ENCODE assay signal across 1 cellular context in genomic region chr4:8468746-8469535, GRCh38.
TF ChIP-seq lines count a peak whose summit lies in the region.

No MANE protein-coding gene starts in this region.

TF ChIP-seq in K562, 482 proteins besides CTCF, POLR2A, EP300 and RAD21 (continued from another document):
- no peak for TF ChIP-seq ETS1 (conservative IDR thresholded peaks at IDR 0.05; ENCODE audit: control insufficient read depth, low read depth, low read length)
- TF ChIP-seq ATF3 (IDR thresholded peaks at IDR 0.05) = no peak
- TF ChIP-seq ATF3 (CRISPR knock-in tag; conservative IDR thresholded peaks at IDR 0.05) = peak; percentile 46; the same call in 1 of the 2 replicates
- peak; percentile 36; the same call in 1 of the 2 replicates for TF ChIP-seq JUND (IDR thresholded peaks at IDR 0.05; ENCODE audit: borderline replicate concordance, low read depth, low read length)
- peak; percentile 41; the same call in 1 of the 3 replicates for TF ChIP-seq JUND (tag; IDR thresholded peaks at IDR 0.05; ENCODE audit: borderline replicate concordance, low read depth, low read length)
- peak; percentile 86 for TF ChIP-seq CC2D1A (IDR thresholded peaks at IDR 0.05)
- peak; percentile 86 for TF ChIP-seq ETV1 (tag; conservative IDR thresholded peaks at IDR 0.05; ENCODE audit: low read depth)
- TF ChIP-seq CTBP1 (IDR thresholded peaks at IDR 0.05; ENCODE audit: borderline replicate concordance) = peak; percentile 44; the same call in 1 of the 2 replicates
- TF ChIP-seq RCOR1 (IDR thresholded peaks at IDR 0.05; ENCODE audit: borderline replicate concordance in 1 of 2, low read depth in 2 of 2, low read length in 2 of 2) = peak in 1 of 2 experiments; percentile 74; a peak in 1 of 4 replicates
- TF ChIP-seq CCAR2 (IDR thresholded peaks at IDR 0.05; ENCODE audit: low read depth, low read length) = no peak
- TF ChIP-seq ZSCAN32 (CRISPR knock-in tag; IDR thresholded peaks at IDR 0.05) = no peak
- TF ChIP-seq BRD9 (IDR thresholded peaks at IDR 0.05; ENCODE audit: low read depth, partially characterized antibody) = peak; percentile 37
- TF ChIP-seq SMAD4 (CRISPR knock-in tag; conservative IDR thresholded peaks at IDR 0.05) = peak; percentile 68
- TF ChIP-seq MAZ (CRISPR knock-in tag; conservative IDR thresholded peaks at IDR 0.05 in 1 of 2, IDR thresholded peaks at IDR 0.05 in 1 of 2) = peak in 1 of 2 experiments; percentile 93; a peak in 2 of 4 replicates
- no peak for TF ChIP-seq PRPF4 (IDR thresholded peaks at IDR 0.05; ENCODE audit: insufficient read depth, low read depth, low read length, poor library complexity, severe bottlenecking)
- no peak for TF ChIP-seq TCF7L2 (IDR thresholded peaks at IDR 0.05; ENCODE audit: low read depth, low read length)
- TF ChIP-seq, protein P1, sequence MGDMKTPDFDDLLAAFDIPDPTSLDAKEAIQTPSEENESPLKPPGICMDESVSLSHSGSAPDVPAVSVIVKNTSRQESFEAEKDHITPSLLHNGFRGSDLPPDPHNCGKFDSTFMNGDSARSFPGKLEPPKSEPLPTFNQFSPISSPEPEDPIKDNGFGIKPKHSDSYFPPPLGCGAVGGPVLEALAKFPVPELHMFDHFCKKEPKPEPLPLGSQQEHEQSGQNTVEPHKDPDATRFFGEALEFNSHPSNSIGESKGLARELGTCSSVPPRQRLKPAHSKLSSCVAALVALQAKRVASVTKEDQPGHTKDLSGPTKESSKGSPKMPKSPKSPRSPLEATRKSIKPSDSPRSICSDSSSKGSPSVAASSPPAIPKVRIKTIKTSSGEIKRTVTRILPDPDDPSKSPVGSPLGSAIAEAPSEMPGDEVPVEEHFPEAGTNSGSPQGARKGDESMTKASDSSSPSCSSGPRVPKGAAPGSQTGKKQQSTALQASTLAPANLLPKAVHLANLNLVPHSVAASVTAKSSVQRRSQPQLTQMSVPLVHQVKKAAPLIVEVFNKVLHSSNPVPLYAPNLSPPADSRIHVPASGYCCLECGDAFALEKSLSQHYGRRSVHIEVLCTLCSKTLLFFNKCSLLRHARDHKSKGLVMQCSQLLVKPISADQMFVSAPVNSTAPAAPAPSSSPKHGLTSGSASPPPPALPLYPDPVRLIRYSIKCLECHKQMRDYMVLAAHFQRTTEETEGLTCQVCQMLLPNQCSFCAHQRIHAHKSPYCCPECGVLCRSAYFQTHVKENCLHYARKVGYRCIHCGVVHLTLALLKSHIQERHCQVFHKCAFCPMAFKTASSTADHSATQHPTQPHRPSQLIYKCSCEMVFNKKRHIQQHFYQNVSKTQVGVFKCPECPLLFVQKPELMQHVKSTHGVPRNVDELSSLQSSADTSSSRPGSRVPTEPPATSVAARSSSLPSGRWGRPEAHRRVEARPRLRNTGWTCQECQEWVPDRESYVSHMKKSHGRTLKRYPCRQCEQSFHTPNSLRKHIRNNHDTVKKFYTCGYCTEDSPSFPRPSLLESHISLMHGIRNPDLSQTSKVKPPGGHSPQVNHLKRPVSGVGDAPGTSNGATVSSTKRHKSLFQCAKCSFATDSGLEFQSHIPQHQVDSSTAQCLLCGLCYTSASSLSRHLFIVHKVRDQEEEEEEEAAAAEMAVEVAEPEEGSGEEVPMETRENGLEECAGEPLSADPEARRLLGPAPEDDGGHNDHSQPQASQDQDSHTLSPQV (IDR thresholded peaks at IDR 0.05) = 0 out of 2 replicates have a peak, but pooled peaks have one; percentile 41
- TF ChIP-seq YY1 (IDR thresholded peaks at IDR 0.05; ENCODE audit: borderline replicate concordance in 1 of 3, control insufficient read depth in 1 of 3, extremely low read depth in 1 of 3, insufficient read depth in 3 of 3, insufficient read length in 1 of 3, insufficient replicate concordance in 2 of 3, low read depth in 1 of 3, low read length in 2 of 3) = peak in 1 of 3 experiments; percentile 9
- TF ChIP-seq POLR2H (tag; IDR thresholded peaks at IDR 0.05; ENCODE audit: low read depth) = no peak
- TF ChIP-seq, protein P2, sequence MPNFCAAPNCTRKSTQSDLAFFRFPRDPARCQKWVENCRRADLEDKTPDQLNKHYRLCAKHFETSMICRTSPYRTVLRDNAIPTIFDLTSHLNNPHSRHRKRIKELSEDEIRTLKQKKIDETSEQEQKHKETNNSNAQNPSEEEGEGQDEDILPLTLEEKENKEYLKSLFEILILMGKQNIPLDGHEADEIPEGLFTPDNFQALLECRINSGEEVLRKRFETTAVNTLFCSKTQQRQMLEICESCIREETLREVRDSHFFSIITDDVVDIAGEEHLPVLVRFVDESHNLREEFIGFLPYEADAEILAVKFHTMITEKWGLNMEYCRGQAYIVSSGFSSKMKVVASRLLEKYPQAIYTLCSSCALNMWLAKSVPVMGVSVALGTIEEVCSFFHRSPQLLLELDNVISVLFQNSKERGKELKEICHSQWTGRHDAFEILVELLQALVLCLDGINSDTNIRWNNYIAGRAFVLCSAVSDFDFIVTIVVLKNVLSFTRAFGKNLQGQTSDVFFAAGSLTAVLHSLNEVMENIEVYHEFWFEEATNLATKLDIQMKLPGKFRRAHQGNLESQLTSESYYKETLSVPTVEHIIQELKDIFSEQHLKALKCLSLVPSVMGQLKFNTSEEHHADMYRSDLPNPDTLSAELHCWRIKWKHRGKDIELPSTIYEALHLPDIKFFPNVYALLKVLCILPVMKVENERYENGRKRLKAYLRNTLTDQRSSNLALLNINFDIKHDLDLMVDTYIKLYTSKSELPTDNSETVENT (CRISPR knock-in tag; IDR thresholded peaks at IDR 0.05) = no peak
- no peak for TF ChIP-seq CREB1 (IDR thresholded peaks at IDR 0.05)
- TF ChIP-seq CREB1 (CRISPR knock-in tag; IDR thresholded peaks at IDR 0.05) = 0 out of 2 replicates have a peak, but pooled peaks have one; percentile 26
- TF ChIP-seq ZFP36 (IDR thresholded peaks at IDR 0.05; ENCODE audit: low read depth, low read length, partially characterized antibody) = peak; percentile 30
- no peak for TF ChIP-seq ARNT (IDR thresholded peaks at IDR 0.05)
- peak; percentile 40; the same call in 1 of the 2 replicates for TF ChIP-seq SPI1 (IDR thresholded peaks at IDR 0.05; ENCODE audit: borderline replicate concordance, low read depth, low read length)
- no peak for TF ChIP-seq AFF1 (IDR thresholded peaks at IDR 0.05; ENCODE audit: low read depth in 1 of 2, partially characterized antibody in 2 of 2)
- TF ChIP-seq ETV5 (CRISPR knock-in tag; IDR thresholded peaks at IDR 0.05; ENCODE audit: low read depth) = peak; percentile 80
- TF ChIP-seq TFAP4 (CRISPR knock-in tag; IDR thresholded peaks at IDR 0.05; ENCODE audit: borderline replicate concordance) = peak; percentile 41; the same call in 1 of the 2 replicates
- TF ChIP-seq ARID4B (CRISPR knock-in tag; IDR thresholded peaks at IDR 0.05) = peak; percentile 29; the same call in 1 of the 2 replicates
- TF ChIP-seq CEBPB (tag; IDR thresholded peaks at IDR 0.05) = peak; percentile 50; the same call in 1 of the 2 replicates
- TF ChIP-seq HSF4 (CRISPR knock-in tag; IDR thresholded peaks at IDR 0.05; ENCODE audit: borderline replicate concordance) = no peak
